In the genomic region with DNA sequence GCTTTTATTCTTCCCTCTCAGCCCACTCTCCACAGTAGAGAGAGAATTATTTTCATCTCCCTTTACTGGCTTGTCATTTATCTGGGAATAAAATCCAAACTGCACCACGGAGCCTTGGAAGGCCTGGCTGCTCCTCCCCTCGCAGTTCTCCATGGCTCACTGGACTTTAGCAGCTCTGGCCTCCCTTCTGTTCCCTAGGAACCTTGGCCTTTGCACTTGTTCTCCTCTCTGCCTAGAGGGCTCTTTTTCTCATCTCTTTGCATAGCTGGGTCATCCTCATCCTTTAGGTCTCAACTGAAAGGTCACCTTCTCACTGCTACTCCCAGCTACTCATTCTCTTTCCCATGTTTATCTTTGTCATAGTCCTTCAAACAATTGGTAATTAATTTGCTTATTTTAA, we compare ENCODE assay signal across 28 cellular contexts.
"Had no signal": no experiment of that assay in that cellular context is flagged by ENCODE, and none has a peak within 500 bp of the region (broad histone marks: within the 10 kb centered on the region; RNA-seq: fewer than 3 reads in every experiment).

No MANE protein-coding gene starts in this region.

- H3K9me3 Mint-ChIP-seq: activated naive CD4-positive, alpha-beta T cell treated with anti-CD3 and anti-CD28 coated beads for 36 hours; activated T-cell treated with anti-CD3 and anti-CD28 coated beads, Interleukin-2, amount 50 U/mL, for 24 hours; T-helper 1 cell treated with Interleukin-12 subunit alpha and Interleukin-12 subunit beta and Interleukin-4 antibody, amounts not matched to agents 30 μg/mL and 1 μg/mL, for 36 hours; T-helper 2 cell treated with Interferon-gamma antibody and Interleukin-4, amounts not matched to agents 5 μg/mL and 100 μg/mL, for 36 hours had no signal

- ATAC-seq: activated CD8-positive, alpha-beta T cell treated with anti-CD3 and anti-CD28 coated beads for 36 hours; activated naive CD4-positive, alpha-beta T cell treated with anti-CD3 and anti-CD28 coated beads, Interleukin-2, amount 50 U/mL, for 72 hours; Right ventricle myocardium inferior had no signal

- DNase-seq: activated CD4-positive, alpha-beta T cell treated with anti-CD3 and anti-CD28 coated beads, Interleukin-2, amount 10 ng/mL, durations not matched to agents 24 days and 14 days; activated CD4-positive, alpha-beta T cell treated with anti-CD3 and anti-CD28 coated beads, Interleukin-2, amount 50 U/mL, for 4 hours; activated CD8-positive, alpha-beta T cell treated with anti-CD3 and anti-CD28 coated beads for 36 hours; activated gamma-delta T cell; activated naive CD4-positive, alpha-beta T cell treated with anti-CD3 and anti-CD28 coated beads for 36 hours; activated T-cell treated with anti-CD3 and anti-CD28 coated beads, Interleukin-2, amount 50 U/mL, for 24 hours; amniotic stem cell; aorta; Kasumi-1; KG1; MG63; NCI-H1048; NCI-H1436 treated with DMSO at 0.1 percent for 48 hours; NCI-H1694 treated with DMSO at 0.1 percent for 48 hours; NCI-H2029 treated with DMSO at 0.1 percent for 48 hours; NCI-H2107; NCI-H2171; NCI-H510A; NCI-H526; NCI-H748 treated with DMSO at 0.1 percent for 48 hours; PC-9 had no signal

- H3K27me3 Mint-ChIP-seq: activated CD4-positive, alpha-beta T cell treated with anti-CD3 and anti-CD28 coated beads, Interleukin-2, amount 10 ng/mL, durations not matched to agents 24 days and 14 days; activated CD8-positive, alpha-beta T cell treated with anti-CD3 and anti-CD28 coated beads for 36 hours; activated T-cell treated with anti-CD3 and anti-CD28 coated beads, Interleukin-2, amount 50 U/mL, for 24 hours had no signal

- FAIRE-seq: RCC 7860, TTC549 had no signal

- H3K4me3 Mint-ChIP-seq: activated CD4-positive, alpha-beta T cell treated with anti-CD3 and anti-CD28 coated beads, Interleukin-2, amount 10 ng/mL, durations not matched to agents 24 days and 14 days; activated CD8-positive, alpha-beta T cell treated with anti-CD3 and anti-CD28 coated beads for 36 hours; activated naive CD4-positive, alpha-beta T cell treated with anti-CD3 and anti-CD28 coated beads for 36 hours; activated T-cell treated with anti-CD3 and anti-CD28 coated beads, Interleukin-2, amount 50 U/mL, for 24 hours; T-helper 1 cell treated with Interleukin-12 subunit alpha and Interleukin-12 subunit beta and Interleukin-4 antibody, amounts not matched to agents 30 μg/mL and 1 μg/mL, for 36 hours; T-helper 2 cell treated with Interferon-gamma antibody and Interleukin-4, amounts not matched to agents 5 μg/mL and 100 μg/mL, for 36 hours had no signal

- H3K27ac Mint-ChIP-seq: activated CD4-positive, alpha-beta T cell treated with anti-CD3 and anti-CD28 coated beads, Interleukin-2, amount 10 ng/mL, durations not matched to agents 24 days and 14 days; activated CD8-positive, alpha-beta T cell treated with anti-CD3 and anti-CD28 coated beads for 36 hours; activated naive CD4-positive, alpha-beta T cell treated with anti-CD3 and anti-CD28 coated beads for 36 hours; activated naive CD4-positive, alpha-beta T cell treated with anti-CD3 and anti-CD28 coated beads, Interleukin-2, amount 50 U/mL, for 72 hours; activated T-cell treated with anti-CD3 and anti-CD28 coated beads, Interleukin-2, amount 50 U/mL, for 24 hours; activated T-helper 2 cell treated with anti-CD3 and anti-CD28 coated beads, Interferon-gamma antibody, Interleukin-2, Interleukin-4, amounts not matched to agents 10 μg/mL and 5 μg/mL and 100 μg/mL, durations not matched to agents 14 hours and 24 hours and 36 hours; T-helper 1 cell treated with Interleukin-12 subunit alpha and Interleukin-12 subunit beta and Interleukin-4 antibody, amounts not matched to agents 30 μg/mL and 1 μg/mL, for 36 hours; T-helper 2 cell treated with Interferon-gamma antibody and Interleukin-4, amounts not matched to agents 5 μg/mL and 100 μg/mL, for 36 hours had no signal
